23 cellular contexts compared by ENCODE assay signal in genomic region chr7:75698358-75698757, GRCh38.
"Had no signal": no experiment of that assay in that cellular context is flagged by ENCODE, and none has a peak within 500 bp of the region (broad histone marks: within the 10 kb centered on the region; RNA-seq: fewer than 3 reads in every experiment).

No MANE protein-coding gene starts in this region.

- H3K36me3 ChIP-seq: left ventricle myocardium inferior, lower lobe of right lung, pancreas, prostate gland, spleen, transverse colon had no signal

- H3K27me3 ChIP-seq: foreskin keratinocyte, pancreas, spleen, testis, transverse colon had no signal

- H3K4me3 ChIP-seq: coronary artery, left ventricle myocardium inferior, lower lobe of right lung, pancreas, prostate gland, spleen, testis, transverse colon had no signal

- DNase-seq: effector CD4-positive, alpha-beta T cell; endodermal cell; erythroblast; foreskin keratinocyte; immature natural killer cell; left ventricle myocardium inferior; lower lobe of right lung; occipital lobe; pancreas; retina; spleen; stimulated activated CD4-positive, alpha-beta T cell treated with anti-CD3 and anti-CD28 coated beads, Interleukin-15, amount 100 ng/mL, for 24 hours; stimulated activated CD4-positive, alpha-beta T cell treated with anti-CD3 and anti-CD28 coated beads, Interleukin-1b, Interleukin-23, amount 100 ng/mL, for 48 hours; stimulated activated CD4-positive, alpha-beta T cell treated with anti-CD3 and anti-CD28 coated beads, Interleukin-4, amount 100 ng/mL, for 24 hours; stimulated activated naive CD8-positive, alpha-beta T cell treated with anti-CD3 and anti-CD28 coated beads, Interleukin-15, amount 100 ng/mL, for 72 hours; testis; transverse colon had no signal

- ATAC-seq: foreskin keratinocyte; lower lobe of right lung; pancreas; sciatic nerve; stimulated activated memory B cell treated with anti-CD40 and anti-IgM and Interleukin-4, amounts not matched to agents 10 μg/mL and 1 μg/mL and 100 μg/mL, for 72 hours; stimulated activated naive CD8-positive, alpha-beta T cell treated with anti-CD3 and anti-CD28 coated beads, Interleukin-15, amount 100 ng/mL, for 72 hours had no signal

- H3K4me1 ChIP-seq: foreskin keratinocyte, left ventricle myocardium inferior, pancreas, prostate gland, spleen, testis, transverse colon had no signal

- H3K27ac ChIP-seq: foreskin keratinocyte, left ventricle myocardium inferior, lower lobe of right lung, pancreas, prostate gland, spleen, testis, transverse colon had no signal

- FAIRE-seq: endothelial cell of umbilical vein, keratinocyte, pancreas had no signal

- H3K9me3 ChIP-seq: left ventricle myocardium inferior, lower lobe of right lung, pancreas, prostate gland, spleen, testis, transverse colon had no signal
